In genomic region chr5:1007681-1008450, GRCh38 we compare ENCODE assay signal across 2 cellular contexts.
TF ChIP-seq lines count a peak whose summit lies in the region.

No MANE protein-coding gene starts in this region.

TF ChIP-seq in GM23338, 12 proteins besides CTCF, POLR2A, EP300 and RAD21:
- TF ChIP-seq ZNF462 (CRISPR knock-in tag; IDR thresholded peaks at IDR 0.05), result no peak
- no peak for TF ChIP-seq EZH2 (IDR thresholded peaks at IDR 0.05; ENCODE audit: low read depth, unreplicated experiment)
- no peak for TF ChIP-seq STAT1 (IDR thresholded peaks at IDR 0.05; ENCODE audit: unreplicated experiment)
- TF ChIP-seq NANOG (IDR thresholded peaks at IDR 0.05; ENCODE audit: borderline replicate concordance), result no peak
- TF ChIP-seq JUNB (IDR thresholded peaks at IDR 0.05; ENCODE audit: unreplicated experiment), result no peak
- no peak for TF ChIP-seq REST (IDR thresholded peaks at IDR 0.05; ENCODE audit: unreplicated experiment)
- TF ChIP-seq EZH2phosphoT487 (IDR thresholded peaks at IDR 0.05; ENCODE audit: unreplicated experiment), result no peak

TF ChIP-seq in K562, 482 proteins besides CTCF, POLR2A, EP300 and RAD21:
- TF ChIP-seq CREB3L1 (IDR thresholded peaks at IDR 0.05; ENCODE audit: borderline replicate concordance, low read depth) (no peak), TAF15 (IDR thresholded peaks at IDR 0.05; ENCODE audit: low read depth, low read length) (no peak), CHAMP1 (IDR thresholded peaks at IDR 0.05) (no peak), ZNF766 (CRISPR knock-in tag; conservative IDR thresholded peaks at IDR 0.05) (no peak), C11orf30 (IDR thresholded peaks at IDR 0.05; ENCODE audit: low read depth) (peak; percentile 73; the same call in 1 of the 2 replicates), PRDM10 (IDR thresholded peaks at IDR 0.05; ENCODE audit: partially characterized antibody) (no peak), ZNF318 (IDR thresholded peaks at IDR 0.05; ENCODE audit: borderline replicate concordance in 1 of 2, low read depth in 1 of 2) (no peak), MEF2D (tag; conservative IDR thresholded peaks at IDR 0.05; ENCODE audit: low read depth) (no peak), ERF (CRISPR knock-in tag; IDR thresholded peaks at IDR 0.05) (no peak), RUNX1 (IDR thresholded peaks at IDR 0.05; ENCODE audit: low read depth) (no peak), ZNF316 (IDR thresholded peaks at IDR 0.05) (peak; percentile 65), TFAP4 (CRISPR knock-in tag; IDR thresholded peaks at IDR 0.05; ENCODE audit: borderline replicate concordance) (peak; percentile 37; the same call in 1 of the 2 replicates), BCOR (IDR thresholded peaks at IDR 0.05) (no peak), CTBP1 (IDR thresholded peaks at IDR 0.05; ENCODE audit: borderline replicate concordance) (no peak), SMARCA5 (IDR thresholded peaks at IDR 0.05) (no peak), BRD4 (IDR thresholded peaks at IDR 0.05) (no peak), ZNF444 (CRISPR knock-in tag; IDR thresholded peaks at IDR 0.05) (no peak), ZNF785 (CRISPR knock-in tag; IDR thresholded peaks at IDR 0.05) (no peak), ZNF644 (tag; IDR thresholded peaks at IDR 0.05; ENCODE audit: low read depth) (no peak)
